In genomic region chr2:127726158-127726880, GRCh38 we compare ENCODE assay signal across 23 cellular contexts. TPM values are rescaled to one million over a fixed set of nuclear protein-coding genes. Genes with fewer than 3 reads are reported as not detected.
DNase-seq lines count a peak whose midpoint lies in the region; ATAC-seq, FAIRE-seq and TF ChIP-seq lines count a peak whose summit lies in the region.
"Had no signal": no experiment of that assay in that cellular context is flagged by ENCODE, and none has a peak within 500 bp of the region (broad histone marks: within the 10 kb centered on the region; RNA-seq: fewer than 3 reads in every experiment).

No MANE protein-coding gene starts in this region.

- no peaks in the 10 kb centered on the region for H3K27me3 Mint-ChIP-seq in T-cell
- H3K27me3 Mint-ChIP-seq: IgD-negative memory B cell had no signal

- H3K4me2 ChIP-seq in OCI-LY3 (ENCODE audit: low read length) (peak overlapping the region; percentile 4; the same call in 1 of the 2 replicates), hepatocyte (no peak overlapping the region)
- H3K4me2 ChIP-seq: KMS-11 had no signal

- intact Hi-C loops in Right ventricle myocardium superior (cut with DNase I) (no loop called here), right cardiac atrium (cut with DNase I) (no loop called here)

- H3K4me1 ChIP-seq in right atrium auricular region (peaks cover 0 to 12% of the 10 kb centered on the region in 2 donors), OCI-LY3 (ENCODE audit: low read length) (peaks cover 10% of the 10 kb centered on the region), right cardiac atrium (ENCODE audit: control insufficient read depth, insufficient read depth, low read length) (peaks cover 2% of the 10 kb centered on the region), hepatocyte (ENCODE audit: insufficient read depth) (no peaks in the 10 kb centered on the region)

- peak; percentile 36 for ATAC-seq in Right ventricle myocardium superior (ENCODE audit: poor library complexity)
- peak; percentile 53 to 67 for ATAC-seq in right cardiac atrium
- ATAC-seq in T-cell (replicated peaks in 1 of 4) = no peak

- no peak overlapping the region for H3K4me3 ChIP-seq in right atrium auricular region
- H3K4me3 ChIP-seq in OCI-LY3 (ENCODE audit: low read length) = no peak overlapping the region
- no peak overlapping the region for H3K4me3 ChIP-seq in right cardiac atrium (ENCODE audit: low read length)
- no peak overlapping the region for H3K4me3 ChIP-seq in hepatocyte
- H3K4me3 ChIP-seq: SK-N-MC had no signal

- no peak for TF ChIP-seq POLR2A in GM12892 (IDR thresholded peaks at IDR 0.05; ENCODE audit: low read depth, low read length)

- H3K9me3 ChIP-seq in right atrium auricular region (no peaks in the 10 kb centered on the region), OCI-LY3 (ENCODE audit: insufficient read depth, low read length) (no peaks in the 10 kb centered on the region), right cardiac atrium (ENCODE audit: control insufficient read depth, low read length) (no peaks in the 10 kb centered on the region), hepatocyte (ENCODE audit: low read depth) (no peaks in the 10 kb centered on the region)

- no peak overlapping the region for H3K27ac Mint-ChIP-seq in T-cell

- peaks cover 38% of the 10 kb centered on the region for H3K36me3 Mint-ChIP-seq in T-cell

- FAIRE-seq in GM12892 (lab: Jason Lieb, UNC) = peak; percentile 24
- FAIRE-seq: GM18507 had no signal

- H3K4me3 Mint-ChIP-seq in T-cell = no peak overlapping the region
- H3K4me3 Mint-ChIP-seq: IgD-negative memory B cell had no signal

- H3K79me2 ChIP-seq in OCI-LY3 (ENCODE audit: low read length) = no peaks in the 10 kb centered on the region
- no peaks in the 10 kb centered on the region for H3K79me2 ChIP-seq in hepatocyte

- POLR2A ChIA-PET in T-cell (lab: Charles Lee) = no interaction called here

- DNase-seq in Right ventricle myocardium superior (no peak), right atrium auricular region (ENCODE audit: low spot score) (no peak), GM12892 (ENCODE audit: insufficient read length) (no peak), right cardiac atrium (no peak), anterior cingulate cortex (lab: John Stamatoyannopoulos, UW) (no peak), hepatocyte (ENCODE audit: low spot score) (no peak), T-cell (no peak)
- DNase-seq: DMS153, DND-41, MM.1S, NCI-H1048, NCI-H1417, NCI-H1694, NCI-H2029 treated with DMSO at 0.1 percent for 48 hours, NCI-H446 treated with DMSO at 0.1 percent for 48 hours, NCI-H526, RPMI8226, SIG-M5 had no signal

- H3K27ac ChIP-seq in right atrium auricular region = peak overlapping the region in 1 of 2 donors; percentile 41
- H3K27ac ChIP-seq in OCI-LY3 (ENCODE audit: low read length) = peak overlapping the region; percentile 10; the same call in 1 of the 2 replicates
- no peak overlapping the region for H3K27ac ChIP-seq in right cardiac atrium (ENCODE audit: low read length)
- no peak overlapping the region for H3K27ac ChIP-seq in hepatocyte
- H3K27ac ChIP-seq: KMS-11, SK-N-MC had no signal

- no peaks in the 10 kb centered on the region for H3K4me1 Mint-ChIP-seq in T-cell
- H3K4me1 Mint-ChIP-seq: IgD-negative memory B cell had no signal

- H4K20me1 ChIP-seq in OCI-LY3 (ENCODE audit: insufficient read depth, low read length) (no peaks in the 10 kb centered on the region; the same call in 1 of the 2 replicates), hepatocyte (ENCODE audit: insufficient read depth, poor library complexity, severe bottlenecking) (no peaks in the 10 kb centered on the region)

- TF ChIP-seq CTCF in right atrium auricular region (IDR thresholded peaks at IDR 0.05) (no peak), OCI-LY3 (IDR thresholded peaks at IDR 0.05; ENCODE audit: low read depth, low read length) (no peak), hepatocyte (IDR thresholded peaks at IDR 0.05; ENCODE audit: poor library complexity) (no peak)

- H3K36me3 ChIP-seq in right atrium auricular region (peaks cover 11% of the 10 kb centered on the region), OCI-LY3 (replicated peaks; ENCODE audit: low read depth, low read length) (peaks cover 34% of the 10 kb centered on the region), hepatocyte (replicated peaks; ENCODE audit: insufficient read depth, low read depth) (no peaks in the 10 kb centered on the region)

- CTCF ChIA-PET in T-cell (lab: Charles Lee) = no interaction called here

- no peak overlapping the region for H3K9ac ChIP-seq in OCI-LY3 (ENCODE audit: low read length)
- H3K9ac ChIP-seq: KMS-11 had no signal

- no peaks in the 10 kb centered on the region for H3K9me3 Mint-ChIP-seq in T-cell
- H3K9me3 Mint-ChIP-seq: IgD-negative memory B cell had no signal

- H2AFZ ChIP-seq in OCI-LY3 (ENCODE audit: low read depth, low read length) (no peak overlapping the region), hepatocyte (no peak overlapping the region)

- H3K27me3 ChIP-seq in right atrium auricular region (no peaks in the 10 kb centered on the region), OCI-LY3 (ENCODE audit: low read depth, low read length) (no peaks in the 10 kb centered on the region), right cardiac atrium (ENCODE audit: control insufficient read depth, insufficient read depth) (no peaks in the 10 kb centered on the region), hepatocyte (no peaks in the 10 kb centered on the region)

- H3K9me2 ChIP-seq in hepatocyte (replicated peaks; ENCODE audit: insufficient read depth) = no peaks in the 10 kb centered on the region

- WGBS in right cardiac atrium = 71% methylated on average over 6 of the region's 6 CpGs
- WGBS in hepatocyte (ENCODE audit: low lambda C conversion rate, missing lambda C conversion rate) = 93% methylated on average over 6 of the region's 6 CpGs

RNA-seq across cellular contexts. Expression of gene SFT2D3, which starts 25.0 kb away (rescaled TPM):
- 3.2 TPM for total RNA-seq in Right ventricle myocardium superior
- 1 to 10 TPM; 3.8 to 5.9 TPM for total RNA-seq in right atrium auricular region
- not detected for polyA plus RNA-seq in GM12892 (2012; ENCODE audit: missing spikeins)
- 1 to 10 TPM; 3.6 to 5.0 (median 4.4) TPM for total RNA-seq in right cardiac atrium
- 3.3 TPM for polyA plus RNA-seq in right cardiac atrium
- total RNA-seq in hepatocyte = 10.2 and 10.7 TPM in 2 replicates
- 1.6 TPM in 1 of 2 replicates, not detected in the other for polyA plus RNA-seq in hepatocyte
- 10 to 100 TPM in 3 of 5 donors, 1 to 10 TPM in 2; 6.1 to 13.9 (median 12.4) TPM for total RNA-seq in T-cell
- polyA plus RNA-seq: IgD-negative memory B cell had no signal

RNA-seq across cellular contexts. Expression of gene LIMS2, which starts 51.0 kb away (rescaled TPM):
- total RNA-seq in Right ventricle myocardium superior (237 TPM), right atrium auricular region (10 to 100 TPM; 80.2 to 91.7 TPM), right cardiac atrium (100 to 1,000 TPM; 163 to 224 (median 209) TPM), hepatocyte (3.9 and 4.0 TPM in 2 replicates), T-cell (10 to 100 TPM in 3 of 5 donors, 1 to 10 TPM in 2; 8.4 to 14.8 (median 10.3) TPM)
- polyA plus RNA-seq in GM12892 (2012; ENCODE audit: missing spikeins) = 0.28 TPM
- polyA plus RNA-seq in right cardiac atrium (178 TPM), hepatocyte (8.3 and 14.9 TPM in 2 replicates)

Comparison
In these comparisons a context has a peak if more than half of its experiments do, and no peak if none do; other contexts are left out.
1. ATAC-seq: peak in Right ventricle myocardium superior (single experiment) and right cardiac atrium (2 of 2); none in T-cell (0 of 4).
2. RNA of gene LIMS2, which starts 51.0 kb away (total RNA-seq): 237 TPM in Right ventricle myocardium superior (single experiment), 163 to 224 TPM in right cardiac atrium and 80.2 to 91.7 TPM in right atrium auricular region; 8.4 to 14.8 TPM in T-cell and 3.9 to 4.0 TPM in hepatocyte; every median in the first group is over 4 times any median in the second.